ENCODE assay signal across 1 cellular context in genomic region chr6:117264487-117265424, GRCh38.
TF ChIP-seq lines count a peak whose summit lies in the region.

No MANE protein-coding gene starts in this region.

TF ChIP-seq in GM12878, 131 proteins besides CTCF, POLR2A, EP300 and RAD21 (continued from another document):
- TF ChIP-seq PKNOX1 (IDR thresholded peaks at IDR 0.05) (no peak), RUNX3 (IDR thresholded peaks at IDR 0.05; ENCODE audit: low read length) (peak; percentile 50), BCL11A (IDR thresholded peaks at IDR 0.05; ENCODE audit: low read depth, low read length) (no peak), NFIC (IDR thresholded peaks at IDR 0.05; ENCODE audit: low read depth, low read length) (no peak), ATF3 (IDR thresholded peaks at IDR 0.05; ENCODE audit: borderline replicate concordance, extremely low read depth, low read depth, low read length) (no peak), ZBTB33 (IDR thresholded peaks at IDR 0.05) (no peak), BMI1 (IDR thresholded peaks at IDR 0.05; ENCODE audit: borderline replicate concordance) (no peak), SMAD5 (IDR thresholded peaks at IDR 0.05; ENCODE audit: low read depth) (no peak), EED (IDR thresholded peaks at IDR 0.05; ENCODE audit: low read depth) (no peak), STAT3 (IDR thresholded peaks at IDR 0.05; ENCODE audit: low read depth, low read length) (no peak), ZNF24 (IDR thresholded peaks at IDR 0.05) (no peak), BCL3 (IDR thresholded peaks at IDR 0.05; ENCODE audit: borderline replicate concordance, insufficient read depth, low read depth, low read length, poor library complexity, severe bottlenecking) (peak; percentile 32), CBFB (IDR thresholded peaks at IDR 0.05; ENCODE audit: low read depth) (no peak), CBX5 (IDR thresholded peaks at IDR 0.05; ENCODE audit: low read depth) (no peak), IRF4 (IDR thresholded peaks at IDR 0.05; ENCODE audit: low read depth, low read length) (no peak), ZBTB4 (CRISPR knock-in tag; IDR thresholded peaks at IDR 0.05) (no peak), RBBP5 (conservative IDR thresholded peaks at IDR 0.05) (no peak), ASH2L (IDR thresholded peaks at IDR 0.05; ENCODE audit: borderline replicate concordance, low read depth) (no peak), SUZ12 (IDR thresholded peaks at IDR 0.05; ENCODE audit: unreplicated experiment) (peak; percentile 34), POU2F2 (IDR thresholded peaks at IDR 0.05; ENCODE audit: borderline replicate concordance, low read depth, low read length) (no peak)
